10 cellular contexts compared by ENCODE assay signal in the genomic region with DNA sequence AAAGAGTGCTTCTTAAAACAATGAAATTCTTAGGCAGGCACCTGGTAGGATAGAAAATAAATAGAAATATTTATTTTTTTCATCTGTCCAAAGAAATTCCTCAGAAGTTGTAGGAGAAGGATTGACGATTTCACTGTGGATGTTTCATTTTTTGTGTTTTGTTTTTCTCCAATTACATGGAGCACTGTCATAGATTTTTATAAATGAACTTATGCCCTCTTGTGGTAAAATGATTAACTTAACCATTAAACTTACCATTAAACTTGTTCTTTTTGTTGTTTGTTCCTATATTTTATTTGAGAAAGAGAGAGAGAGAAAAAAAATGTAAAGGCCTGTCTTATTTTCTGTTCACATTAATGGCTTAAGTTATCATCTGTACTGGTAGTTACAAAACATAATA.
DNase-seq lines count a peak whose midpoint lies in the region; ATAC-seq and TF ChIP-seq lines count a peak whose summit lies in the region.
"Had no signal": no experiment of that assay in that cellular context is flagged by ENCODE, and none has a peak within 500 bp of the region (broad histone marks: within the 10 kb centered on the region; RNA-seq: fewer than 3 reads in every experiment).

No MANE protein-coding gene starts in this region.

- TF ChIP-seq CTCF in MCF 10A (IDR thresholded peaks at IDR 0.05; ENCODE audit: unreplicated experiment) (peak; percentile 41), breast epithelium (IDR thresholded peaks at IDR 0.05) (no peak), PC-9 (conservative IDR thresholded peaks at IDR 0.05) (peak; percentile 65), fibroblast of lung (conservative IDR thresholded peaks at IDR 0.05 in 1 of 2, IDR thresholded peaks at IDR 0.05 in 1 of 2; ENCODE audit: low read depth in 1 of 2, low read length in 2 of 2) (no peak), GM13976 (IDR thresholded peaks at IDR 0.05; ENCODE audit: borderline replicate concordance, control extremely low read depth, extremely low read depth, insufficient read depth, missing control alignments) (no peak)

- POLR2A ChIA-PET in MCF 10A (lab: Yijun Ruan, JAX), result interaction anchor here (0.6 to 0.9 kb wide), 2 partner anchors 338 to 1399 kb away, joined by 3 read pairs; no protein-coding TSS in a partner anchor
- POLR2A ChIA-PET in PC-9 (lab: Charles Lee; ENCODE audit: unreplicated experiment), result interaction anchor here (0.6 kb wide), 1 partner anchor 597 kb away, joined by 12 read pairs; no protein-coding TSS in a partner anchor

- CTCF ChIA-PET in MCF 10A (lab: Yijun Ruan, JAX) (interaction anchor here (0.7 to 4.5 kb wide), 16 partner anchors 14 to 1518 kb away, joined by 3 to 35 read pairs (median 3); no protein-coding TSS in a partner anchor), PC-9 (lab: Charles Lee) (no interaction called here)

- no peak overlapping the region for H3K4me3 ChIP-seq in breast epithelium
- H3K4me3 ChIP-seq in PC-9, result peak overlapping the region; percentile 5; the same call in 1 of the 2 replicates
- peak overlapping the region in 2 of 4 experiments; percentile 7 to 29 for H3K4me3 ChIP-seq in fibroblast of lung (replicated peaks in 1 of 4; ENCODE audit: control extremely low read depth in 1 of 4, insufficient read depth in 1 of 4, low read depth in 3 of 4, low read length in 4 of 4)

- no peaks in the 10 kb centered on the region for H3K27me3 Mint-ChIP-seq in MCF 10A (ENCODE audit: insufficient read depth, unreplicated experiment)
- no peaks in the 10 kb centered on the region for H3K27me3 Mint-ChIP-seq in activated T-cell treated with anti-CD3 and anti-CD28 coated beads, Interleukin-2, amount 50 U/mL, for 4 hours (ENCODE audit: low read depth)
- H3K27me3 Mint-ChIP-seq: CD4-positive, CD25-positive, alpha-beta regulatory T cell had no signal

- DNase-seq in MCF 10A (ENCODE audit: unreplicated experiment) (peak; percentile 33), breast epithelium (ENCODE audit: low spot score in 2 of 2) (no peak), PC-9 (no peak), fibroblast of lung (ENCODE audit: low read depth in 2 of 2) (peak; percentile 31 to 71), superior temporal gyrus (ENCODE audit: extremely low spot score) (peak; percentile 64), GM13976 (ENCODE audit: low spot score) (no peak)
- DNase-seq in activated T-cell treated with anti-CD3 and anti-CD28 coated beads, Interleukin-2, amount 50 U/mL, for 4 hours, result no peak
- DNase-seq: CD4-positive, CD25-positive, alpha-beta regulatory T cell had no signal

- no peak overlapping the region for H3K27ac Mint-ChIP-seq in MCF 10A (ENCODE audit: low read depth, unreplicated experiment)
- H3K27ac Mint-ChIP-seq: CD4-positive, CD25-positive, alpha-beta regulatory T cell; T-helper 1 cell treated with Interleukin-12 subunit alpha and Interleukin-12 subunit beta and Interleukin-4 antibody, amounts not matched to agents 30 μg/mL and 1 μg/mL, for 36 hours had no signal

- H3K4me1 ChIP-seq in breast epithelium (no peaks in the 10 kb centered on the region), PC-9 (replicated peaks; ENCODE audit: insufficient read depth) (no peaks in the 10 kb centered on the region), fibroblast of lung (ENCODE audit: control insufficient read depth, extremely low read depth, insufficient read depth, low read length) (no peaks in the 10 kb centered on the region)

- no peak for ATAC-seq in activated T-cell treated with anti-CD3 and anti-CD28 coated beads, Interleukin-2, amount 50 U/mL, for 4 hours
- ATAC-seq in GM19455 (IDR thresholded peaks at IDR 0.05; ENCODE audit: unreplicated experiment), result no peak

- no peaks in the 10 kb centered on the region for H3K36me3 Mint-ChIP-seq in MCF 10A (ENCODE audit: insufficient read depth, unreplicated experiment)
- H3K36me3 Mint-ChIP-seq in activated T-cell treated with anti-CD3 and anti-CD28 coated beads, Interleukin-2, amount 50 U/mL, for 4 hours (ENCODE audit: insufficient read depth), result no peaks in the 10 kb centered on the region
- H3K36me3 Mint-ChIP-seq: CD4-positive, CD25-positive, alpha-beta regulatory T cell had no signal

- no TSS peak for BruUV-seq in MCF 10A (replicated peaks; lab: Mats Ljungman, UMichigan)
- no TSS peak for BruUV-seq in PC-9 (replicated peaks; lab: Mats Ljungman, UMichigan)

- H3K27me3 ChIP-seq in breast epithelium (no peaks in the 10 kb centered on the region), PC-9 (ENCODE audit: insufficient read depth, low read depth) (no peaks in the 10 kb centered on the region), fibroblast of lung (ENCODE audit: control insufficient read depth, insufficient read depth, low read length) (no peaks in the 10 kb centered on the region)

- H3K4me2 ChIP-seq in PC-9 (peak overlapping the region; percentile 35), fibroblast of lung (ENCODE audit: extremely low read depth, insufficient read depth, low read length) (no peak overlapping the region)

- H2AFZ ChIP-seq in PC-9 (no peak overlapping the region), fibroblast of lung (ENCODE audit: low read length) (no peak overlapping the region)

- H3K9me3 ChIP-seq in breast epithelium (no peaks in the 10 kb centered on the region), PC-9 (ENCODE audit: insufficient read depth, low read depth) (no peaks in the 10 kb centered on the region), fibroblast of lung (ENCODE audit: control insufficient read depth, insufficient read depth, low read depth, low read length) (no peaks in the 10 kb centered on the region)

- H3K36me3 ChIP-seq in breast epithelium (no peaks in the 10 kb centered on the region), PC-9 (ENCODE audit: low read depth) (no peaks in the 10 kb centered on the region), fibroblast of lung (ENCODE audit: control insufficient read depth, insufficient read depth, low read length) (no peaks in the 10 kb centered on the region)

- H3K4me1 Mint-ChIP-seq in MCF 10A (ENCODE audit: insufficient read depth, unreplicated experiment), result peaks cover 15% of the 10 kb centered on the region
- H3K4me1 Mint-ChIP-seq in activated T-cell treated with anti-CD3 and anti-CD28 coated beads, Interleukin-2, amount 50 U/mL, for 4 hours (ENCODE audit: low read depth), result no peaks in the 10 kb centered on the region
- H3K4me1 Mint-ChIP-seq: CD4-positive, CD25-positive, alpha-beta regulatory T cell had no signal

- in situ Hi-C loops in GM13976 (cut with MboI; ENCODE audit: low sequenced_read_pairs, unreplicated experiment), result no loop called here

- H3K4me3 Mint-ChIP-seq in MCF 10A (ENCODE audit: unreplicated experiment), result no peak overlapping the region
- no peak overlapping the region for H3K4me3 Mint-ChIP-seq in activated T-cell treated with anti-CD3 and anti-CD28 coated beads, Interleukin-2, amount 50 U/mL, for 4 hours
- H3K4me3 Mint-ChIP-seq: CD4-positive, CD25-positive, alpha-beta regulatory T cell; T-helper 1 cell treated with Interleukin-12 subunit alpha and Interleukin-12 subunit beta and Interleukin-4 antibody, amounts not matched to agents 30 μg/mL and 1 μg/mL, for 36 hours had no signal

- H4K20me1 ChIP-seq in PC-9 (ENCODE audit: insufficient read depth) (no peaks in the 10 kb centered on the region), fibroblast of lung (ENCODE audit: control insufficient read depth, extremely low read depth, insufficient read depth, low read length) (no peaks in the 10 kb centered on the region)

- no peaks in the 10 kb centered on the region for H3F3A ChIP-seq in PC-9 (ENCODE audit: insufficient read depth, low read depth)

- intact Hi-C loops in MCF 10A (cut with micrococcal nuclease), result loop anchor here (1.0 to 5.0 kb wide), 8 partner anchors 121 to 1332 kb away; a partner anchor contains a TSS
- intact Hi-C loops in breast epithelium (cut with DNase I; ENCODE audit: low total_unique reads), result no loop called here
- intact Hi-C loops in PC-9 (cut with micrococcal nuclease; ENCODE audit: unreplicated experiment), result loop anchor here (2.0 to 10.0 kb wide), 5 partner anchors 338 to 1328 kb away; a partner anchor contains a TSS

- H3K27ac ChIP-seq in breast epithelium (no peak overlapping the region), PC-9 (no peak overlapping the region), fibroblast of lung (ENCODE audit: insufficient read depth, low read length) (no peak overlapping the region)

- no peaks in the 10 kb centered on the region for H3K9me2 ChIP-seq in PC-9 (ENCODE audit: insufficient read depth)

- H3K79me2 ChIP-seq in PC-9 (ENCODE audit: low read depth) (no peaks in the 10 kb centered on the region), fibroblast of lung (ENCODE audit: control insufficient read depth, insufficient read depth, low read length) (no peaks in the 10 kb centered on the region)

- H3K9me3 Mint-ChIP-seq in MCF 10A (ENCODE audit: unreplicated experiment), result no peaks in the 10 kb centered on the region
- H3K9me3 Mint-ChIP-seq in activated T-cell treated with anti-CD3 and anti-CD28 coated beads, Interleukin-2, amount 50 U/mL, for 4 hours, result peaks cover 5% of the 10 kb centered on the region
- H3K9me3 Mint-ChIP-seq: T-helper 1 cell treated with Interleukin-12 subunit alpha and Interleukin-12 subunit beta and Interleukin-4 antibody, amounts not matched to agents 30 μg/mL and 1 μg/mL, for 36 hours had no signal

- no peak overlapping the region for H3K9ac ChIP-seq in fibroblast of lung (ENCODE audit: insufficient read depth, low read length)

- TF ChIP-seq POLR2A in breast epithelium (IDR thresholded peaks at IDR 0.05), result no peak

Comparison
In these comparisons a context has a peak if more than half of its experiments do, and no peak if none do; other contexts are left out.
1. DNase-seq: peak in MCF 10A (single experiment), fibroblast of lung (2 of 2) and superior temporal gyrus (single experiment); none in breast epithelium (0 of 2), PC-9 (0 of 2), GM13976 (single experiment) and activated T-cell treated with anti-CD3 and anti-CD28 coated beads, Interleukin-2, amount 50 U/mL, for 4 hours (single experiment).
2. CTCF ChIP-seq: peak in MCF 10A (single experiment) and PC-9 (single experiment); none in breast epithelium (0 of 3), fibroblast of lung (0 of 2) and GM13976 (single experiment).